ENCODE assay signal across 16 cellular contexts in the genomic region with DNA sequence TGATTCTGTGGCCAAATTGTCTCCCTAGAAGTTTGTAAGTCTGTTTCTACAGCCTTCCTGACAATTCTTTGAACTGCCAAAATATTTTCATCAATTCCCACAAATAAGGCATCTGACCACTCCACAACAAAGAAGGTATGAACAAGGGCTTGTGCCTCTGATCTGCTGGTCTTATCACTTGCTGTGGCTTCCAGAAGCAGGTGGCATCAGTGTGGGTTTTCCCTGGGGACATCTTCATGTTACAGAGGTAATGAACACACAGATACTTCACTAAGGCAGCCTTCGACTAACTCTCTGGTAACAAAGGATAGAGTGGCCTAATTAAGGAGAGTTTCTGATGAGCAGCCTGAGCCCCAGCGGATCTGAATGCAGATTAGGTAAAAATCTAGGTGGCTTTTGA.
DNase-seq lines count a peak whose midpoint lies in the region; ATAC-seq and TF ChIP-seq lines count a peak whose summit lies in the region.
"Had no signal": no experiment of that assay in that cellular context is flagged by ENCODE, and none has a peak within 500 bp of the region (broad histone marks: within the 10 kb centered on the region; RNA-seq: fewer than 3 reads in every experiment).

No MANE protein-coding gene starts in this region.

- no peak for TF ChIP-seq CTCF in GM12865 (IDR thresholded peaks at IDR 0.05; ENCODE audit: insufficient read depth, low read depth, low read length, missing control alignments)

- ATAC-seq in HG02610 (IDR thresholded peaks at IDR 0.05; ENCODE audit: unreplicated experiment) (peak; percentile 55), GM19452 (IDR thresholded peaks at IDR 0.05; ENCODE audit: unreplicated experiment) (no peak), HG03571 (IDR thresholded peaks at IDR 0.05; ENCODE audit: unreplicated experiment) (no peak)
- ATAC-seq: activated naive CD4-positive, alpha-beta T cell treated with anti-CD3 and anti-CD28 coated beads, Interleukin-2, amount 50 U/mL, for 72 hours; heart left ventricle; left colon; naive thymus-derived CD8-positive, alpha-beta T cell; stimulated activated naive CD8-positive, alpha-beta T cell treated with anti-CD3 and anti-CD28 coated beads, Interleukin-15, amount 100 ng/mL, for 72 hours had no signal

- DNase-seq in GM12865 (ENCODE audit: low read depth), result peak; percentile 54
- peak; percentile 45 for DNase-seq in NCI-H128 (lab: John Stamatoyannopoulos, UW; ENCODE audit: unreplicated experiment)
- peak; percentile 16 for DNase-seq in OCI-M1 (lab: John Stamatoyannopoulos, UW)
- no peak for DNase-seq in nucleus accumbens (lab: John Stamatoyannopoulos, UW)
- no peak for DNase-seq in COR-L47 (lab: John Stamatoyannopoulos, UW)
- DNase-seq: activated CD8-positive, alpha-beta memory T cell treated with anti-CD3 and anti-CD28 coated beads for 24 hours; central memory CD4-positive, alpha-beta T cell; GM23248; heart left ventricle; left colon; naive thymus-derived CD8-positive, alpha-beta T cell; stimulated activated naive CD8-positive, alpha-beta T cell treated with anti-CD3 and anti-CD28 coated beads, Interleukin-15, amount 100 ng/mL, for 72 hours had no signal

- no peak overlapping the region for H3K4me3 ChIP-seq in GM12865 (ENCODE audit: low read depth, low read length)
- H3K4me3 ChIP-seq: GM23248, heart left ventricle had no signal

Comparison
In these comparisons a context has a peak if more than half of its experiments do, and no peak if none do; other contexts are left out.
1. DNase-seq: peak in GM12865 (single experiment), NCI-H128 (single experiment) and OCI-M1 (single experiment); none in nucleus accumbens (0 of 56) and COR-L47 (single experiment).